19 cellular contexts compared by ENCODE assay signal in the genomic region with DNA sequence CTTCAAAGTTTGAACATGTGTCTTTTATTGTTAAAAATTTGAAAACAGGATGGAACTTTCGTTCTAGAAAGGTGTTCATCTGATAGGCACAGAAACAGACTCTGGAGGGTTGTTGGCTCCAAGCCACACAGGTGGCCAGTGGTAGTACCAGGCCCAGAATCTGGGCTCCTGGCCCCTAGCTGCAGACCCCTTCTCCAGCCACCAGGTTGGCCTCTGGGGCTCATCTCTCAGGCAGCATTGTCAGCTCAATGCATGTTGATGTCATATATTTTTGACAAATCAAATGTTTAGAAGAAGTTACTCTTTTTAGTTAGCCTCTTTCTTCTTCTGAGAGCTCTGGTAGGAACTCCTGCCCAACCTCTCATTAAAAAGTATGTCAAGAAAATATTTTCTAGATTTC. TPM values are rescaled to one million over a fixed set of nuclear protein-coding genes. Genes with fewer than 3 reads are reported as not detected.
DNase-seq lines count a peak whose midpoint lies in the region; ATAC-seq and TF ChIP-seq lines count a peak whose summit lies in the region.
"Had no signal": no experiment of that assay in that cellular context is flagged by ENCODE, and none has a peak within 500 bp of the region (broad histone marks: within the 10 kb centered on the region; RNA-seq: fewer than 3 reads in every experiment).

No MANE protein-coding gene starts in this region.

- no peaks in the 10 kb centered on the region for H3K9me3 Mint-ChIP-seq in endothelial cell (ENCODE audit: unreplicated experiment)
- H3K9me3 Mint-ChIP-seq: CD14-positive monocyte; CD8-positive, alpha-beta memory T cell had no signal

- H3K27ac Mint-ChIP-seq in endothelial cell (ENCODE audit: unreplicated experiment): no peak overlapping the region
- H3K27ac Mint-ChIP-seq: CD8-positive, alpha-beta memory T cell had no signal

- H2AFZ ChIP-seq in smooth muscle cell (ENCODE audit: low read depth): no peak overlapping the region

- intact Hi-C loops in spleen (cut with DNase I; ENCODE audit: low total_unique reads): no loop called here

- TF ChIP-seq CTCF in endothelial cell (IDR thresholded peaks at IDR 0.05; ENCODE audit: unreplicated experiment): peak; percentile 16
- no peak for TF ChIP-seq CTCF in smooth muscle cell (IDR thresholded peaks at IDR 0.05; ENCODE audit: borderline replicate concordance, insufficient read depth, poor library complexity, severe bottlenecking)
- no peak for TF ChIP-seq CTCF in spleen (IDR thresholded peaks at IDR 0.05 in 8 of 11, conservative IDR thresholded peaks at IDR 0.05 in 3 of 11)

- H3K27ac ChIP-seq in SK-N-MC (peak overlapping the region; percentile 83), smooth muscle cell (ENCODE audit: low read depth) (peak overlapping the region; percentile 43), spleen (no peak overlapping the region)
- H3K27ac ChIP-seq: 22Rv1 had no signal

- H3K4me3 ChIP-seq in SK-N-MC: no peak overlapping the region; the same call in 1 of the 2 replicates
- no peak overlapping the region for H3K4me3 ChIP-seq in smooth muscle cell
- H3K4me3 ChIP-seq in spleen: no peak overlapping the region

- no peak for ATAC-seq in GM18909 (IDR thresholded peaks at IDR 0.05; ENCODE audit: poor library complexity, unreplicated experiment)

- peaks cover 26% of the 10 kb centered on the region for H3F3A ChIP-seq in smooth muscle cell (ENCODE audit: low read depth)

- no peaks in the 10 kb centered on the region for H3K4me1 Mint-ChIP-seq in endothelial cell (ENCODE audit: unreplicated experiment)
- H3K4me1 Mint-ChIP-seq: CD8-positive, alpha-beta memory T cell had no signal

- H3K9me3 ChIP-seq in SK-N-MC (ENCODE audit: low read depth, low read length): no peaks in the 10 kb centered on the region; the same call in 1 of the 2 replicates
- no peaks in the 10 kb centered on the region for H3K9me3 ChIP-seq in smooth muscle cell (replicated peaks; ENCODE audit: low read depth)
- no peaks in the 10 kb centered on the region for H3K9me3 ChIP-seq in spleen
- H3K9me3 ChIP-seq: Caco-2 had no signal

- H3K36me3 ChIP-seq in SK-N-MC (ENCODE audit: insufficient read depth, low read length) (peaks cover 29% of the 10 kb centered on the region), smooth muscle cell (ENCODE audit: low read depth) (no peaks in the 10 kb centered on the region), spleen (peaks cover 0 to 9% (median 0%) of the 10 kb centered on the region in 6 donors)

- H3K4me1 ChIP-seq in smooth muscle cell (ENCODE audit: low read depth): peaks cover 32% of the 10 kb centered on the region
- H3K4me1 ChIP-seq in spleen: no peaks in the 10 kb centered on the region
- H3K4me1 ChIP-seq: Caco-2 had no signal

- WGBS in smooth muscle cell (ENCODE audit: low lambda C conversion rate): 93% methylated on average over 1 of the region's 1 CpG
- 45 to 95% (median 88%) methylated on average over 1 of the region's 1 CpG for WGBS in spleen, 5 donors

- H3K27me3 ChIP-seq in smooth muscle cell (ENCODE audit: low read depth) (no peaks in the 10 kb centered on the region), spleen (replicated peaks in 1 of 7) (no peaks in the 10 kb centered on the region)

- H4K20me1 ChIP-seq in smooth muscle cell (ENCODE audit: low read depth): no peaks in the 10 kb centered on the region

- no peak for TF ChIP-seq POLR2A in spleen (IDR thresholded peaks at IDR 0.05)

- DNase-seq in NCI-H82 (lab: John Stamatoyannopoulos, UW) (peak; percentile 11), NCI-H82 treated with DMSO at 0.1 percent for 48 hours (lab: John Stamatoyannopoulos, UW; ENCODE audit: unreplicated experiment) (no peak), SK-N-MC (ENCODE audit: low read depth, low spot score) (no peak), endothelial cell (ENCODE audit: low spot score) (no peak), smooth muscle cell (lab: John Stamatoyannopoulos, UW; ENCODE audit: unreplicated experiment) (no peak), GDM1 (lab: John Stamatoyannopoulos, UW) (no peak), spleen (no peak)
- DNase-seq: Caco-2; CD8-positive, alpha-beta memory T cell; DND-41; GF-D8; GOT3; HCEC 1CT had no signal

- H3K79me2 ChIP-seq in smooth muscle cell (ENCODE audit: low read depth): no peaks in the 10 kb centered on the region

- H3K36me3 Mint-ChIP-seq in endothelial cell (ENCODE audit: low read depth, unreplicated experiment): peaks cover 4% of the 10 kb centered on the region
- H3K36me3 Mint-ChIP-seq: CD14-positive monocyte had no signal

- H3K9ac ChIP-seq in SK-N-MC (ENCODE audit: insufficient read length) (no peak overlapping the region), smooth muscle cell (ENCODE audit: low read depth) (no peak overlapping the region)

- H3K27me3 Mint-ChIP-seq in endothelial cell (ENCODE audit: unreplicated experiment): no peaks in the 10 kb centered on the region

- H3K4me2 ChIP-seq in smooth muscle cell: no peak overlapping the region

- no peak overlapping the region for H3K4me3 Mint-ChIP-seq in endothelial cell (ENCODE audit: unreplicated experiment)
- H3K4me3 Mint-ChIP-seq: CD14-positive monocyte; CD8-positive, alpha-beta memory T cell had no signal

RNA-seq across cellular contexts. Expression of a gene that starts 34.5 kb away (rescaled TPM):
- 0.41 TPM for total RNA-seq in endothelial cell (ENCODE audit: unreplicated experiment)
- total RNA-seq in smooth muscle cell: 1.0 and 1.3 TPM in 2 replicates
- polyA plus RNA-seq in smooth muscle cell: 1.2 and 3.1 TPM in 2 replicates
- under 1 TPM in 2 of 7 donors, not detected in 5; 0.46 to 0.51 TPM for total RNA-seq in spleen
- 1 to 10 TPM in 1 of 3 donors, under 1 TPM in 2; 0.13 to 3.4 (median 0.33) TPM for polyA plus RNA-seq in spleen
- total RNA-seq: A673; Caco-2; CD8-positive, alpha-beta memory T cell; HT-29 had no signal
- polyA plus RNA-seq: BJ, CD14-positive monocyte had no signal

Comparison
In these comparisons a context has a peak if more than half of its experiments do, and no peak if none do; other contexts are left out.
1. H3K27ac ChIP-seq: peak in SK-N-MC (single experiment) and smooth muscle cell (single experiment); none in spleen (0 of 8).